22 cellular contexts compared by ENCODE assay signal in the genomic region with DNA sequence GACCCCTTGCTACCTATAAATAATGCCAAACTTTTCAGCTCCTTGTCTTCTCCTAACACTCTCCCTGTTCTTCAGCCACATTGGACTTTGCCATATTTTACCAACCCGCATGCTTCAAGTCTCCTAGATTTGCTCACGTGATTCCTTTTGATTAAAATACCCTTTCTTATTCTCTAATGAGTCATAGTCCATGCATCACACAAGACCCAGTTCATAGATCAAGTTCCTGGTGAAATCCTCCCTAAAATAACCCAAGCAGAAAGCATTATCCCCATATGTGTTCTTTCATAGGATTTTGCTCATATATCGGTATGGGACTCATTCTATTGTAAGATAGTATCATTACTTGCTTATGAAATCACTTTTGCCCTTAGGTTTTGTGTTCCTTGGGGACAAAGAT.
"Had no signal": no experiment of that assay in that cellular context is flagged by ENCODE, and none has a peak within 500 bp of the region (broad histone marks: within the 10 kb centered on the region; RNA-seq: fewer than 3 reads in every experiment).

No MANE protein-coding gene starts in this region.

- DNase-seq: effector memory CD4-positive, alpha-beta T cell; heart right ventricle; hypothalamus; islet precursor cell; mammary epithelial cell; mucosa of descending colon; naive thymus-derived CD8-positive, alpha-beta T cell; sigmoid colon; stimulated activated CD4-positive, alpha-beta T cell treated with anti-CD3 and anti-CD28 coated beads, Interleukin-2, amount 100 ng/mL, for 48 hours; stimulated activated CD8-positive, alpha-beta memory T cell treated with anti-CD3 and anti-CD28 coated beads, Interleukin-4, amount 100 ng/mL, for 48 hours; stimulated activated naive CD8-positive, alpha-beta T cell treated with anti-CD3 and anti-CD28 coated beads, Interleukin-15, Interleukin-2, amounts not matched to agents 100 U/mL and 50 U/mL, for 24 hours; tibial artery; upper lobe of right lung had no signal

- H3K9me3 ChIP-seq: heart right ventricle, mucosa of descending colon, neutrophil, right atrium auricular region, sigmoid colon, upper lobe of right lung, vagina had no signal

- H3K36me3 Mint-ChIP-seq: stimulated activated effector memory CD8-positive, alpha-beta T cell treated with anti-CD3 and anti-CD28 coated beads, Interleukin-12 subunit alpha, Interleukin-12 subunit beta, amount 100 ng/mL, for 72 hours had no signal

- H3K27ac Mint-ChIP-seq: naive thymus-derived CD8-positive, alpha-beta T cell; stimulated activated effector memory CD8-positive, alpha-beta T cell treated with anti-CD3 and anti-CD28 coated beads, Interleukin-12 subunit alpha, Interleukin-12 subunit beta, amount 100 ng/mL, for 72 hours had no signal

- H3K4me3 Mint-ChIP-seq: naive thymus-derived CD8-positive, alpha-beta T cell; stimulated activated effector memory CD8-positive, alpha-beta T cell treated with anti-CD3 and anti-CD28 coated beads, Interleukin-12 subunit alpha, Interleukin-12 subunit beta, amount 100 ng/mL, for 72 hours had no signal

- H3K4me1 Mint-ChIP-seq: stimulated activated effector memory CD8-positive, alpha-beta T cell treated with anti-CD3 and anti-CD28 coated beads, Interleukin-12 subunit alpha, Interleukin-12 subunit beta, amount 100 ng/mL, for 72 hours had no signal

- H3K4me3 ChIP-seq: heart right ventricle, mucosa of descending colon, right atrium auricular region, sigmoid colon, skin epidermis, tibial artery, upper lobe of right lung, vagina had no signal

- ATAC-seq: esophagus mucosa; heart right ventricle; left lobe of liver; mucosa of descending colon; naive thymus-derived CD8-positive, alpha-beta T cell; stimulated activated effector memory CD8-positive, alpha-beta T cell treated with anti-CD3 and anti-CD28 coated beads, Interleukin-12 subunit alpha, Interleukin-12 subunit beta, amount 100 ng/mL, for 72 hours; stimulated activated naive CD8-positive, alpha-beta T cell treated with anti-CD3 and anti-CD28 coated beads, Interleukin-15, Interleukin-2, amounts not matched to agents 100 U/mL and 50 U/mL, for 24 hours; upper lobe of right lung had no signal

- H3K27me3 ChIP-seq: heart right ventricle, neutrophil, right atrium auricular region, sigmoid colon, tibial artery, upper lobe of right lung, vagina had no signal

- H3K4me1 ChIP-seq: heart right ventricle, right atrium auricular region, sigmoid colon, tibial artery, upper lobe of right lung, vagina had no signal

- H3K27ac ChIP-seq: heart right ventricle, neutrophil, right atrium auricular region, sigmoid colon, skin epidermis, tibial artery, upper lobe of right lung, vagina had no signal

- FAIRE-seq: endometrium, frontal cortex had no signal

- H3K9me3 Mint-ChIP-seq: stimulated activated effector memory CD8-positive, alpha-beta T cell treated with anti-CD3 and anti-CD28 coated beads, Interleukin-12 subunit alpha, Interleukin-12 subunit beta, amount 100 ng/mL, for 72 hours had no signal

- H3K36me3 ChIP-seq: heart right ventricle, neutrophil, right atrium auricular region, sigmoid colon, tibial artery, upper lobe of right lung, vagina had no signal
